14 cellular contexts compared by ENCODE assay signal in genomic region chr10:132845780-132846595, GRCh38.
"Had no signal": no experiment of that assay in that cellular context is flagged by ENCODE, and none has a peak within 500 bp of the region (broad histone marks: within the 10 kb centered on the region; RNA-seq: fewer than 3 reads in every experiment).

No MANE protein-coding gene starts in this region.

- H3K4me3 ChIP-seq: breast epithelium, heart right ventricle, upper lobe of right lung had no signal

- H3K27ac ChIP-seq: breast epithelium, heart right ventricle, upper lobe of right lung had no signal

- H3K36me3 ChIP-seq: breast epithelium, heart right ventricle, upper lobe of right lung had no signal

- H3K4me1 ChIP-seq: breast epithelium, upper lobe of right lung had no signal

- ATAC-seq: natural killer cell treated with Interleukin-12 subunit alpha and Interleukin-12 subunit beta and Interleukin-15 and Interleukin-18, amount 100 ng/mL, for 72 hours; sciatic nerve; upper lobe of right lung had no signal

- DNase-seq: activated CD4-positive, alpha-beta T cell treated with anti-CD3 and anti-CD28 coated beads, Interleukin-2, amount 10 ng/mL, durations not matched to agents 24 days and 14 days; activated effector memory CD4-positive, alpha-beta T cell treated with anti-CD3 and anti-CD28 coated beads, Interleukin-2, amount 50 U/mL, for 16 hours; activated T-cell treated with anti-CD3 and anti-CD28 coated beads, Interleukin-2, amount 50 U/mL, for 24 hours; anterior cingulate cortex; foreskin melanocyte; heart right ventricle; kidney glomerular epithelial cell; occipital lobe; stimulated activated CD4-positive, alpha-beta T cell treated with anti-CD3 and anti-CD28 coated beads, Interleukin-12 subunit alpha, Interleukin-12 subunit beta, amount 100 ng/mL, for 4 hours; stimulated activated naive CD4-positive, alpha-beta T cell had no signal
